ENCODE assay signal across 21 cellular contexts in the genomic region with DNA sequence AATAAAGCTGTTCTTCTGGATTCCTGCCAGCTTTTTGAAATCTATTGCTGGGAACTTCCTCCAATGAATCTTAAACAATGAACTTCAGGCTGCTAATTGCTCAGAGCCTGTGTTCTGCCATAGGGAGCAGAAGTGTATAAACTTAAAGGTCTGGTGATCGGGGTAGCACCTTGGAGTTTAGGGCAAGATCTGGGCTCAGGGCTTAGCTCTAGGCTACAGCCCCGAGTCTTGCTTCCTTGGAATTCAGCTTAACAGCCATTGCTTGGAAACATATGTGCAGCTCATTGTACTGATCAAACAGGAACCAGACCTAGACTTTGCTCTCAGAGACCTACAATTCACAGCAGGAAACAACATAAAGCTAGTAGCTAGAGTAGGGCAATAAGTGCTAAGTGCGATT. TPM values are rescaled to one million over a fixed set of nuclear protein-coding genes. Genes with fewer than 3 reads are reported as not detected.
A peak's percentile ranks its signal among the peaks of the same experiment; 100 is the strongest.
DNase-seq lines count a peak whose midpoint lies in the region; ATAC-seq and TF ChIP-seq lines count a peak whose summit lies in the region.
"Had no signal": no experiment of that assay in that cellular context is flagged by ENCODE, and none has a peak within 500 bp of the region (broad histone marks: within the 10 kb centered on the region; RNA-seq: fewer than 3 reads in every experiment).

No MANE protein-coding gene starts in this region.

- H3K36me3 ChIP-seq in PC-3 (ENCODE audit: low read depth, low read length) (no peaks in the 10 kb centered on the region), endocrine pancreas (ENCODE audit: control insufficient read depth, insufficient read depth, low read length) (no peaks in the 10 kb centered on the region), muscle layer of duodenum (ENCODE audit: control insufficient read depth in 1 of 2, insufficient read depth in 2 of 2, low read length in 2 of 2) (no peaks in the 10 kb centered on the region), sigmoid colon (no peaks in the 10 kb centered on the region)
- H3K36me3 ChIP-seq: uterus had no signal

- POLR2A ChIA-PET in PC-3 (lab: Charles Lee; ENCODE audit: unreplicated experiment): interaction anchor here (0.6 kb wide), 1 partner anchor 797 kb away, joined by 4 read pairs; no protein-coding TSS in a partner anchor

- H3K4me3 ChIP-seq in PC-3 (ENCODE audit: low read length): peak overlapping the region; percentile 58
- peak overlapping the region; percentile 7 for H3K4me3 ChIP-seq in endocrine pancreas (ENCODE audit: control insufficient read depth, insufficient read depth, low read length)
- H3K4me3 ChIP-seq in muscle layer of duodenum (ENCODE audit: low read depth in 1 of 2, low read length in 2 of 2): peak overlapping the region in 1 of 2 donors; percentile 52
- H3K4me3 ChIP-seq in sigmoid colon: no peak overlapping the region
- H3K4me3 ChIP-seq: uterus had no signal

- H3K9ac ChIP-seq in PC-3 (ENCODE audit: low read length): peak overlapping the region; percentile 56; the same call in 1 of the 2 replicates
- H3K9ac ChIP-seq in endocrine pancreas (ENCODE audit: control insufficient read depth, insufficient read depth, low read length): no peak overlapping the region

- DNase-seq in Calu3: peak; percentile 33
- peak; percentile 28 for DNase-seq in PC-3
- no peak for DNase-seq in hypothalamus (lab: John Stamatoyannopoulos, UW)
- DNase-seq in sigmoid colon: no peak
- DNase-seq in SKM-1 (lab: John Stamatoyannopoulos, UW; ENCODE audit: unreplicated experiment): no peak
- DNase-seq: activated CD4-positive, alpha-beta T cell treated with anti-CD3 and anti-CD28 coated beads, Interleukin-2, amount 50 U/mL, for 4 hours; activated naive CD8-positive, alpha-beta T cell treated with anti-CD3 and anti-CD28 coated beads for 36 hours; activated T-cell treated with anti-CD3 and anti-CD28 coated beads, Interleukin-2, amount 50 U/mL, for 4 hours; GF-D8; NCI-H1105; NCI-H2227 treated with DMSO at 0.1 percent for 48 hours; SHP77 treated with DMSO at 0.1 percent for 48 hours; stimulated activated CD4-positive, alpha-beta T cell treated with anti-CD3 and anti-CD28 coated beads, Interleukin-12 subunit alpha, Interleukin-12 subunit beta, amount 100 ng/mL, for 4 hours; stimulated activated naive CD8-positive, alpha-beta T cell treated with anti-CD3 and anti-CD28 coated beads, Interleukin-15, amount 100 ng/mL, for 72 hours; uterus had no signal

- 13 to 29% methylated on average over 3 of the region's 3 CpGs for WGBS in sigmoid colon, 2 donors

- ATAC-seq in PC-3: peak; percentile 13; the same call in 1 of the 2 replicates
- ATAC-seq in HG02678 (IDR thresholded peaks at IDR 0.05; ENCODE audit: unreplicated experiment): no peak
- ATAC-seq: activated T-cell treated with anti-CD3 and anti-CD28 coated beads, Interleukin-2, amount 50 U/mL, for 4 hours; stimulated activated naive CD8-positive, alpha-beta T cell treated with anti-CD3 and anti-CD28 coated beads, Interleukin-15, amount 100 ng/mL, for 72 hours had no signal

- H3K4me1 Mint-ChIP-seq in Calu3 (ENCODE audit: low read depth, unreplicated experiment): peaks cover 63% of the 10 kb centered on the region
- H3K4me1 Mint-ChIP-seq: activated naive CD8-positive, alpha-beta T cell treated with anti-CD3 and anti-CD28 coated beads for 36 hours; stimulated activated naive CD8-positive, alpha-beta T cell treated with anti-CD3 and anti-CD28 coated beads, Interleukin-15, amount 100 ng/mL, for 72 hours had no signal

- H3F3A ChIP-seq in PC-3 (ENCODE audit: low read length, unreplicated experiment): peaks cover 15% of the 10 kb centered on the region

- peak overlapping the region; percentile 84 for H3K4me2 ChIP-seq in PC-3 (ENCODE audit: low read length)

- TF ChIP-seq CTCF in Calu3 (IDR thresholded peaks at IDR 0.05; ENCODE audit: unreplicated experiment): no peak
- TF ChIP-seq CTCF in PC-3 (conservative IDR thresholded peaks at IDR 0.05; ENCODE audit: low read depth, low read length): no peak
- no peak for TF ChIP-seq CTCF in sigmoid colon (IDR thresholded peaks at IDR 0.05)

- CTCF ChIA-PET in Calu3 (lab: Charles Lee) (interaction anchor here (0.6 to 2.9 kb wide), 8 partner anchors 9 to 426 kb away, joined by 3 to 15 read pairs (median 4); no protein-coding TSS in a partner anchor), PC-3 (lab: Charles Lee) (interaction anchor here (0.6 to 1.5 kb wide), 2 partner anchors 25 to 734 kb away, joined by 3 to 4 read pairs; no protein-coding TSS in a partner anchor)

- peak overlapping the region; percentile 95 for H3K27ac Mint-ChIP-seq in Calu3 (ENCODE audit: unreplicated experiment)
- H3K27ac Mint-ChIP-seq: activated naive CD8-positive, alpha-beta T cell treated with anti-CD3 and anti-CD28 coated beads for 36 hours; stimulated activated naive CD8-positive, alpha-beta T cell treated with anti-CD3 and anti-CD28 coated beads, Interleukin-15, amount 100 ng/mL, for 72 hours had no signal

- peak overlapping the region; percentile 83 for H3K4me3 Mint-ChIP-seq in Calu3 (ENCODE audit: low read depth, unreplicated experiment)
- H3K4me3 Mint-ChIP-seq: activated naive CD8-positive, alpha-beta T cell treated with anti-CD3 and anti-CD28 coated beads for 36 hours; activated T-cell treated with anti-CD3 and anti-CD28 coated beads, Interleukin-2, amount 50 U/mL, for 4 hours; stimulated activated naive CD8-positive, alpha-beta T cell treated with anti-CD3 and anti-CD28 coated beads, Interleukin-15, amount 100 ng/mL, for 72 hours had no signal

- H3K27ac ChIP-seq in PC-3 (ENCODE audit: low read length) (peak overlapping the region; percentile 91), muscle layer of duodenum (ENCODE audit: low read length) (peak overlapping the region; percentile 83), sigmoid colon (no peak overlapping the region)
- H3K27ac ChIP-seq: uterus had no signal

- H3K9me3 ChIP-seq in PC-3 (ENCODE audit: low read length) (no peaks in the 10 kb centered on the region), endocrine pancreas (ENCODE audit: control insufficient read depth, low read length) (no peaks in the 10 kb centered on the region), muscle layer of duodenum (ENCODE audit: control insufficient read depth in 1 of 2, low read length in 2 of 2) (no peaks in the 10 kb centered on the region), sigmoid colon (no peaks in the 10 kb centered on the region)
- H3K9me3 ChIP-seq: uterus had no signal

- H4K20me1 ChIP-seq in PC-3 (ENCODE audit: low read length): no peaks in the 10 kb centered on the region

- TF ChIP-seq POLR2A in sigmoid colon (IDR thresholded peaks at IDR 0.05): no peak

- no TSS peak for BruUV-seq in Calu3 (replicated peaks; lab: Mats Ljungman, UMichigan)
- BruUV-seq in PC-3 (replicated peaks; lab: Mats Ljungman, UMichigan): no TSS peak

- H3K27me3 ChIP-seq in PC-3 (ENCODE audit: low read length) (no peaks in the 10 kb centered on the region), endocrine pancreas (ENCODE audit: control insufficient read depth, insufficient read depth, low read length) (no peaks in the 10 kb centered on the region), muscle layer of duodenum (ENCODE audit: low read depth, low read length) (no peaks in the 10 kb centered on the region), sigmoid colon (no peaks in the 10 kb centered on the region)
- H3K27me3 ChIP-seq: uterus had no signal

- intact Hi-C loops in Calu3 (cut with micrococcal nuclease; ENCODE audit: unreplicated experiment) (loop anchor here (2.0 to 10.0 kb wide), 2 partner anchors 102 to 274 kb away; no protein-coding TSS in a partner anchor), PC-3 (cut with micrococcal nuclease) (no loop called here), sigmoid colon (cut with DNase I) (no loop called here)

- H2AFZ ChIP-seq in PC-3 (ENCODE audit: low read length): peak overlapping the region; percentile 45; the same call in 1 of the 2 replicates

- TF ChIP-seq EP300 in sigmoid colon (IDR thresholded peaks at IDR 0.05): no peak

- no peaks in the 10 kb centered on the region for H3K9me3 Mint-ChIP-seq in Calu3 (ENCODE audit: low read depth, unreplicated experiment)
- H3K9me3 Mint-ChIP-seq: activated naive CD8-positive, alpha-beta T cell treated with anti-CD3 and anti-CD28 coated beads for 36 hours; activated T-cell treated with anti-CD3 and anti-CD28 coated beads, Interleukin-2, amount 50 U/mL, for 4 hours; stimulated activated naive CD8-positive, alpha-beta T cell treated with anti-CD3 and anti-CD28 coated beads, Interleukin-15, amount 100 ng/mL, for 72 hours had no signal

- peaks cover 55% of the 10 kb centered on the region for H3K36me3 Mint-ChIP-seq in Calu3 (ENCODE audit: insufficient read depth, unreplicated experiment)
- H3K36me3 Mint-ChIP-seq: activated naive CD8-positive, alpha-beta T cell treated with anti-CD3 and anti-CD28 coated beads for 36 hours had no signal

- H3K4me1 ChIP-seq in PC-3 (ENCODE audit: insufficient read depth, low read length) (peaks cover 55% of the 10 kb centered on the region), endocrine pancreas (ENCODE audit: control insufficient read depth, insufficient read depth, low read length) (peaks cover 5% of the 10 kb centered on the region), muscle layer of duodenum (ENCODE audit: control insufficient read depth in 1 of 2, insufficient read depth in 2 of 2, low read length in 2 of 2) (no peaks in the 10 kb centered on the region), sigmoid colon (no peaks in the 10 kb centered on the region)
- H3K4me1 ChIP-seq: uterus had no signal

- no peaks in the 10 kb centered on the region for H3K27me3 Mint-ChIP-seq in Calu3 (ENCODE audit: unreplicated experiment)

- peaks cover 12% of the 10 kb centered on the region; the same call in 1 of the 2 replicates for H3K79me2 ChIP-seq in PC-3 (ENCODE audit: low read length)

- no peaks in the 10 kb centered on the region for H3K9me2 ChIP-seq in PC-3 (replicated peaks; ENCODE audit: low read length)

RNA-seq across cellular contexts. Expression of a gene that starts 1.5 kb away (rescaled TPM):
- total RNA-seq in Calu3 (2022): 104 and 197 TPM in 2 replicates
- 3.9 and 4.2 TPM in 2 replicates for total RNA-seq in PC-3 (2014; rRNA removed)
- not detected for total RNA-seq in sigmoid colon
- 100 to 1,000 TPM in 2 of 3 donors, 10 to 100 TPM in 1; 23.3 to 144 (median 109) TPM for polyA plus RNA-seq in sigmoid colon
- total RNA-seq: activated naive CD8-positive, alpha-beta T cell treated with anti-CD3 and anti-CD28 coated beads for 36 hours; activated T-cell treated with anti-CD3 and anti-CD28 coated beads, Interleukin-2, amount 50 U/mL, for 4 hours; cardiac septum; mesenteric fat pad; osteocyte; uterus had no signal

Comparison
In these comparisons a context has a peak if more than half of its experiments do, and no peak if none do; other contexts are left out.
1. DNase-seq: peak in Calu3 (single experiment) and PC-3 (single experiment); none in hypothalamus (0 of 51), sigmoid colon (single experiment) and SKM-1 (single experiment).
2. H3K27ac ChIP-seq: peak in PC-3 (single experiment) and muscle layer of duodenum (single experiment); none in sigmoid colon (0 of 4).
3. H3K4me3 ChIP-seq: peak in PC-3 (single experiment) and endocrine pancreas (single experiment); none in sigmoid colon (0 of 4).
4. RNA of a gene that starts 1.5 kb away (total RNA-seq): 104 to 197 TPM in Calu3; 3.9 to 4.2 TPM in PC-3 and not detected in sigmoid colon; every median in the first group is over 10 times any median in the second.